ENCODE assay signal across 26 cellular contexts in the genomic region with DNA sequence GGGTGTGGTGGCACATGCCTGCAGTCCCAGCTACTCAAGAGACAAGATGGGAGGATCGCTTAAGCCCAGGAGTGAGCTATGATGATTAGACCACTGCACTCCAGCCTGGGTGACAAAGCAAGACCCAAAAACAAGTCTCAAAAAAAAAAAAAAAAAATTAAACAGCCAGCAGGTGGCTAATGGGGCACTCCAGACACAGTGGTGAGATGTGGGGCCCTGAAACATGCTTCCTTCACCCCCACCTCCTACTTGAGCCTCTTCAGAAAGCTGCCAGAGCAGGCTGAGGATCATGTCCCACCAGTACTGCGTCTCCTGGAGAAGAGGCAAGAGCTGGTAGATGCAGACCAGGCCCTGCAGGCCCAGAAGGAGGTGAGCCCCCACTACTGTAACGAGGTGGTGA. TPM values are rescaled to one million over a fixed set of nuclear protein-coding genes. Genes with fewer than 3 reads are reported as not detected.
A peak's percentile ranks its signal among the peaks of the same experiment; 100 is the strongest.
DNase-seq lines count a peak whose midpoint lies in the region; ATAC-seq, FAIRE-seq and TF ChIP-seq lines count a peak whose summit lies in the region.
"Had no signal": no experiment of that assay in that cellular context is flagged by ENCODE, and none has a peak within 500 bp of the region (broad histone marks: within the 10 kb centered on the region; RNA-seq: fewer than 3 reads in every experiment).

No MANE protein-coding gene starts in this region.

- peaks cover 2% of the 10 kb centered on the region for H3K36me3 Mint-ChIP-seq in T-helper 2 cell treated with Interferon-gamma antibody and Interleukin-4, amounts not matched to agents 5 μg/mL and 100 μg/mL, for 36 hours (ENCODE audit: low read depth)
- H3K36me3 Mint-ChIP-seq in Caco-2 (ENCODE audit: insufficient read depth, unreplicated experiment) = peaks cover 2% of the 10 kb centered on the region
- no peaks in the 10 kb centered on the region for H3K36me3 Mint-ChIP-seq in T-helper 17 cell (ENCODE audit: low read depth)
- no peaks in the 10 kb centered on the region for H3K36me3 Mint-ChIP-seq in natural killer cell treated with Interleukin-12 subunit alpha and Interleukin-12 subunit beta and Interleukin-15 and Interleukin-18, amount 100 ng/mL, for 72 hours

- peaks cover 13% of the 10 kb centered on the region for H3K4me1 Mint-ChIP-seq in T-helper 2 cell treated with Interferon-gamma antibody and Interleukin-4, amounts not matched to agents 5 μg/mL and 100 μg/mL, for 36 hours (ENCODE audit: low read depth)
- no peaks in the 10 kb centered on the region for H3K4me1 Mint-ChIP-seq in Caco-2 (ENCODE audit: low read depth, unreplicated experiment)
- H3K4me1 Mint-ChIP-seq in T-helper 17 cell = peaks cover 12% of the 10 kb centered on the region
- peaks cover 13 to 16% of the 10 kb centered on the region in 2 donors for H3K4me1 Mint-ChIP-seq in natural killer cell treated with Interleukin-12 subunit alpha and Interleukin-12 subunit beta and Interleukin-15 and Interleukin-18, amount 100 ng/mL, for 72 hours (ENCODE audit: low read depth in 2 of 2)

- no peaks in the 10 kb centered on the region for H3K9me3 Mint-ChIP-seq in T-helper 2 cell treated with Interferon-gamma antibody and Interleukin-4, amounts not matched to agents 5 μg/mL and 100 μg/mL, for 36 hours
- no peaks in the 10 kb centered on the region for H3K9me3 Mint-ChIP-seq in Caco-2 (ENCODE audit: unreplicated experiment)
- H3K9me3 Mint-ChIP-seq in natural killer cell treated with Interleukin-12 subunit alpha and Interleukin-12 subunit beta and Interleukin-15 and Interleukin-18, amount 100 ng/mL, for 72 hours = no peaks in the 10 kb centered on the region
- H3K9me3 Mint-ChIP-seq: dendritic cell treated with granulocyte-macrophage colony-stimulating factor and Interleukin-4, amounts not matched to agents 40 ng/mL and 50 ng/mL, for 4 days had no signal

- no peak for FAIRE-seq in GM12892 (lab: Jason Lieb, UNC)
- FAIRE-seq: A549 had no signal

- no peaks in the 10 kb centered on the region for H3K36me3 ChIP-seq in Caco-2 (ENCODE audit: control insufficient read depth, insufficient read depth, low read length)
- H3K36me3 ChIP-seq: brain microvascular endothelial cell had no signal

- H3K27me3 ChIP-seq in Caco-2 (replicated peaks; ENCODE audit: control insufficient read depth, insufficient read depth, low read length) = peaks cover 3% of the 10 kb centered on the region; the same call in 1 of the 2 replicates

- intact Hi-C loops in Caco-2 (cut with micrococcal nuclease; ENCODE audit: unreplicated experiment) = loop anchor here (2.0 kb wide), 1 partner anchor 159 kb away; no protein-coding TSS in a partner anchor

- no peak for TF ChIP-seq POLR2A in GM12892 (IDR thresholded peaks at IDR 0.05; ENCODE audit: low read depth, low read length)

- DNase-seq in T-helper 2 cell treated with Interferon-gamma antibody and Interleukin-4, amounts not matched to agents 5 μg/mL and 100 μg/mL, for 36 hours (ENCODE audit: low spot score) = no peak
- DNase-seq in T-helper 2 cell = no peak
- no peak for DNase-seq in Caco-2
- DNase-seq in T-helper 17 cell = no peak
- no peak for DNase-seq in natural killer cell treated with Interleukin-12 subunit alpha and Interleukin-12 subunit beta and Interleukin-15 and Interleukin-18, amount 100 ng/mL, for 72 hours (ENCODE audit: low spot score)
- DNase-seq in GM12892 (ENCODE audit: insufficient read length) = no peak
- DNase-seq in hypothalamus (lab: John Stamatoyannopoulos, UW) = no peak
- DNase-seq in omental fat pad (ENCODE audit: low spot score) = no peak
- DNase-seq: activated CD4-positive, alpha-beta T cell treated with anti-CD3 and anti-CD28 coated beads for 1 hour; activated CD8-positive, alpha-beta memory T cell treated with anti-CD3 and anti-CD28 coated beads, Interleukin-2, amount 50 U/mL, for 4 hours; brain microvascular endothelial cell; EL; foreskin keratinocyte; HCEC 1CT; left colon; midbrain; NCI-H1092; NCI-H2081; NCI-H526; nucleus accumbens; retina; SHP77 treated with DMSO at 0.1 percent for 48 hours; T-helper 9 cell had no signal

- H3K4me3 Mint-ChIP-seq in T-helper 2 cell treated with Interferon-gamma antibody and Interleukin-4, amounts not matched to agents 5 μg/mL and 100 μg/mL, for 36 hours = peak overlapping the region; percentile 81
- H3K4me3 Mint-ChIP-seq in Caco-2 (ENCODE audit: unreplicated experiment) = peak overlapping the region; percentile 63
- H3K4me3 Mint-ChIP-seq in T-helper 17 cell = peak overlapping the region; percentile 86
- peak overlapping the region; percentile 72 for H3K4me3 Mint-ChIP-seq in natural killer cell treated with Interleukin-12 subunit alpha and Interleukin-12 subunit beta and Interleukin-15 and Interleukin-18, amount 100 ng/mL, for 72 hours

- peaks cover 13% of the 10 kb centered on the region for H3K4me1 ChIP-seq in Caco-2
- H3K4me1 ChIP-seq: foreskin keratinocyte had no signal

- ATAC-seq in T-helper 17 cell (no peak), omental fat pad (ENCODE audit: low FRiP score) (no peak)
- no peak for ATAC-seq in natural killer cell treated with Interleukin-12 subunit alpha and Interleukin-12 subunit beta and Interleukin-15 and Interleukin-18, amount 100 ng/mL, for 72 hours
- ATAC-seq: A549, foreskin keratinocyte, K562, left colon had no signal

- TF ChIP-seq CTCF in Caco-2 (IDR thresholded peaks at IDR 0.05; ENCODE audit: insufficient read depth in 1 of 2, low read depth in 1 of 2, low read length in 1 of 2, severe bottlenecking in 1 of 2, unreplicated experiment in 1 of 2) (no peak), omental fat pad (IDR thresholded peaks at IDR 0.05) (no peak)

- POLR2A ChIA-PET in Caco-2 (lab: Charles Lee) = no interaction called here

- H3K9me3 ChIP-seq in Caco-2 (no peaks in the 10 kb centered on the region), T-helper 17 cell (ENCODE audit: control insufficient read depth, low read length, poor library complexity, severe bottlenecking) (no peaks in the 10 kb centered on the region)

- H3K27me3 Mint-ChIP-seq in T-helper 2 cell treated with Interferon-gamma antibody and Interleukin-4, amounts not matched to agents 5 μg/mL and 100 μg/mL, for 36 hours (ENCODE audit: low read depth) = peaks cover 24% of the 10 kb centered on the region
- peaks cover 14% of the 10 kb centered on the region for H3K27me3 Mint-ChIP-seq in Caco-2 (ENCODE audit: insufficient read depth, unreplicated experiment)
- H3K27me3 Mint-ChIP-seq in T-helper 17 cell = peaks cover 7% of the 10 kb centered on the region
- H3K27me3 Mint-ChIP-seq in natural killer cell treated with Interleukin-12 subunit alpha and Interleukin-12 subunit beta and Interleukin-15 and Interleukin-18, amount 100 ng/mL, for 72 hours = peaks cover 15 to 20% of the 10 kb centered on the region in 2 donors

- H3K4me3 ChIP-seq in Caco-2 (ENCODE audit: low read depth, low read length) = no peak overlapping the region
- H3K4me3 ChIP-seq: A549, K562 had no signal

- no peak overlapping the region for H3K27ac Mint-ChIP-seq in T-helper 2 cell treated with Interferon-gamma antibody and Interleukin-4, amounts not matched to agents 5 μg/mL and 100 μg/mL, for 36 hours
- H3K27ac Mint-ChIP-seq in Caco-2 (ENCODE audit: unreplicated experiment) (no peak overlapping the region), T-helper 17 cell (peak overlapping the region; percentile 90)
- no peak overlapping the region for H3K27ac Mint-ChIP-seq in natural killer cell treated with Interleukin-12 subunit alpha and Interleukin-12 subunit beta and Interleukin-15 and Interleukin-18, amount 100 ng/mL, for 72 hours
- H3K27ac Mint-ChIP-seq: dendritic cell treated with granulocyte-macrophage colony-stimulating factor and Interleukin-4, amounts not matched to agents 40 ng/mL and 50 ng/mL, for 4 days had no signal

- CTCF ChIA-PET in Caco-2 (lab: Charles Lee) = interaction anchor here (0.7 kb wide), 1 partner anchor 23 kb away, joined by 3 read pairs; no protein-coding TSS in a partner anchor

- no TSS peak for BruUV-seq in Caco-2 (replicated peaks; lab: Mats Ljungman, UMichigan)

RNA-seq across cellular contexts. Expression of gene CFAP73, which starts 2.1 kb away (rescaled TPM):
- total RNA-seq in Caco-2 (2022) (0.23 TPM in 1 of 2 replicates, not detected in the other), T-helper 17 cell (not detected), omental fat pad (not detected)
- under 1 TPM in 1 of 2 donors, not detected in 1; 0.28 TPM for total RNA-seq in natural killer cell treated with Interleukin-12 subunit alpha and Interleukin-12 subunit beta and Interleukin-15 and Interleukin-18, amount 100 ng/mL, for 72 hours
- polyA plus RNA-seq in GM12892 (2012; ENCODE audit: missing spikeins) = 0.36 TPM
- total RNA-seq: foreskin keratinocyte, K562 had no signal
- polyA plus RNA-seq: foreskin keratinocyte, K562 had no signal

RNA-seq across cellular contexts. Expression of gene RASAL1, which starts 16.1 kb away (rescaled TPM):
- total RNA-seq in Caco-2 (2022) = not detected in 2 replicates
- under 1 TPM; 0.15 to 0.89 TPM for total RNA-seq in T-helper 17 cell
- not detected for total RNA-seq in natural killer cell treated with Interleukin-12 subunit alpha and Interleukin-12 subunit beta and Interleukin-15 and Interleukin-18, amount 100 ng/mL, for 72 hours
- 2.0 TPM for polyA plus RNA-seq in GM12892 (2012; ENCODE audit: missing spikeins)
- not detected for total RNA-seq in omental fat pad
- polyA plus RNA-seq: foreskin keratinocyte had no signal

RNA-seq across cellular contexts. Expression of gene DDX54, which starts 33.6 kb away (rescaled TPM):
- total RNA-seq in Caco-2 (2022) (101 and 110 TPM in 2 replicates), T-helper 17 cell (10 to 100 TPM; 75.9 to 92.5 TPM), omental fat pad (10 to 100 TPM; 42.4 to 67.0 (median 51.8) TPM)
- total RNA-seq in natural killer cell treated with Interleukin-12 subunit alpha and Interleukin-12 subunit beta and Interleukin-15 and Interleukin-18, amount 100 ng/mL, for 72 hours = 100 to 1,000 TPM in 1 of 2 donors, 10 to 100 TPM in 1; 85.8 to 143 TPM
- 27.4 TPM for polyA plus RNA-seq in GM12892 (2012; ENCODE audit: missing spikeins)

RNA-seq across cellular contexts. Expression of gene RITA1, which starts 33.9 kb away (rescaled TPM):
- total RNA-seq in Caco-2 (2022) = 32.7 and 33.6 TPM in 2 replicates
- 1 to 10 TPM; 5.1 to 8.6 TPM for total RNA-seq in T-helper 17 cell
- 10 to 100 TPM; 19.6 to 27.3 TPM for total RNA-seq in natural killer cell treated with Interleukin-12 subunit alpha and Interleukin-12 subunit beta and Interleukin-15 and Interleukin-18, amount 100 ng/mL, for 72 hours
- polyA plus RNA-seq in GM12892 (2012; ENCODE audit: missing spikeins) = 10.5 TPM
- total RNA-seq in omental fat pad = 10 to 100 TPM in 3 of 4 donors, 1 to 10 TPM in 1; 7.9 to 14.3 (median 11.5) TPM
